Comparison of ENCODE assay signal across 19 cellular contexts in the genomic region with DNA sequence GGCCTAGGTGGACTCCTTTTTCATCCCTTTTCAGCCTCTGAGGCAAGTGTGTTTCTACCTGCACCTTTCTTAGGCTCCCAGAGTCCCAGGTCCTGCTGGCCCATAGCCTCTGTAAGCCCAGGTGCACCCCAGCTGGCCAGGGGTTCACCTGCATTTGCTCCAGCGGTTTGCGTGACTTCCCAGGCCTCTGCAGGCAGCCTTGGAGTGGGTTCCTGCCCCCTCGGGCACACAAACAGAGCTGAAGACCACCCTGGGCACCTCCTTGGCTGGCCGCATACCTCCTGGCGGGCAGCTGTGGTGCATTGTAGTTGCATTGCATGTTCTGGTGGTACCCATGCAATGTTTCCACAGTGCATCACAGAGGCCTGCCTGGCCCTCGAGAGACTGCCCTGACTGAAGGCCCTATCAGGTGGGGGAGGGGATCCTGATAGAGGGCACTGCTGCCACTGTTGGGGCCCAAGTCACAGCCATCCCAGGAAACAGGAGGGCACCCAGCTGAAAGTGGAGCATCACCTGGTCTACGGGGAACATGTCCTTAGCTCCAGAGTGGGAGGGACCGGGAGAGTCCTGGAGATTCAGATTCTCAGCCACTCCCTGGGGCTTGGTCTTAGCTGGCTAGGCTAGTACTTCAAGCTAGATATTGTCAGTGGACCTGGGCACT. TPM values are rescaled to one million over a fixed set of nuclear protein-coding genes. Genes with fewer than 3 reads are reported as not detected.
A peak's percentile ranks its signal among the peaks of the same experiment; 100 is the strongest.
DNase-seq lines count a peak whose midpoint lies in the region; ATAC-seq, FAIRE-seq and TF ChIP-seq lines count a peak whose summit lies in the region.
"Had no signal": no experiment of that assay in that cellular context is flagged by ENCODE, and none has a peak within 500 bp of the region (broad histone marks: within the 10 kb centered on the region; RNA-seq: fewer than 3 reads in every experiment).

No MANE protein-coding gene starts in this region.

- TF ChIP-seq RAD21 in GM12878 (IDR thresholded peaks at IDR 0.05; ENCODE audit: insufficient read depth, low read depth, low read length): no peak

- H3K27ac ChIP-seq in left ventricle myocardium inferior (replicated peaks) (peak overlapping the region; percentile 82), heart right ventricle (peak overlapping the region in 5 of 10 donors; percentile 39 to 79 (median 73)), GM12878 (ENCODE audit: control insufficient read depth, insufficient read depth) (no peak overlapping the region), gastrocnemius medialis (peak overlapping the region in 3 of 4 donors; percentile 13 to 80 (median 69))
- H3K27ac ChIP-seq: HL-60 had no signal

- intact Hi-C loops in left ventricle myocardium inferior (cut with micrococcal nuclease) (no loop called here), heart right ventricle (cut with DNase I) (no loop called here), GM12878 (cut with micrococcal nuclease; ENCODE audit: unreplicated experiment) (no loop called here), left colon (cut with DNase I, micrococcal nuclease) (no loop called here), gastrocnemius medialis (cut with DNase I; ENCODE audit: low total_unique reads) (no loop called here)

- H3K4me1 ChIP-seq in left ventricle myocardium inferior (peaks cover 57% of the 10 kb centered on the region), heart right ventricle (peaks cover 0 to 51% (median 24%) of the 10 kb centered on the region in 9 donors), GM12878 (ENCODE audit: control insufficient read depth, insufficient read depth, low read length) (no peaks in the 10 kb centered on the region), gastrocnemius medialis (peaks cover 25 to 31% of the 10 kb centered on the region in 2 donors)

- in situ Hi-C loops in GM12878 (cut with MboI): no loop called here
- in situ Hi-C loops in gastrocnemius medialis (cut with MboI; ENCODE audit: low sequenced_read_pairs in 4 of 4): no loop called here

- FAIRE-seq in GM12878 (lab: Jason Lieb, UNC): no peak
- FAIRE-seq: GM18507 had no signal

- CTCF ChIA-PET in GM12878 (lab: Yijun Ruan, JAX): interaction anchor here (0.6 to 1.4 kb wide), 2 partner anchors 154 to 254 kb away, joined by 3 to 6 read pairs; no protein-coding TSS in a partner anchor

- POLR2A ChIA-PET in GM12878 (lab: Charles Lee): no interaction called here

- TF ChIP-seq EP300 in GM12878 (IDR thresholded peaks at IDR 0.05; ENCODE audit: borderline replicate concordance in 1 of 2, control insufficient read depth in 1 of 2, low read depth in 2 of 2, low read length in 2 of 2): no peak

- TF ChIP-seq CTCF in left ventricle myocardium inferior (IDR thresholded peaks at IDR 0.05; ENCODE audit: borderline replicate concordance) (no peak), heart right ventricle (IDR thresholded peaks at IDR 0.05) (no peak), GM12878 (IDR thresholded peaks at IDR 0.05 in 2 of 3, conservative IDR thresholded peaks at IDR 0.05 in 1 of 3; ENCODE audit: control insufficient read depth in 2 of 3, extremely low read depth in 1 of 3, insufficient read depth in 1 of 3, low read depth in 3 of 3, low read length in 3 of 3) (no peak), gastrocnemius medialis (IDR thresholded peaks at IDR 0.05 in 4 of 5, conservative IDR thresholded peaks at IDR 0.05 in 1 of 5) (no peak)

- H3K4me2 ChIP-seq in GM12878 (ENCODE audit: control insufficient read depth, insufficient read depth): no peak overlapping the region

- TF ChIP-seq POLR2A in GM12878 (IDR thresholded peaks at IDR 0.05; ENCODE audit: low read depth, low read length) (0 out of 2 replicates have a peak, but pooled peaks have one; percentile 21), gastrocnemius medialis (IDR thresholded peaks at IDR 0.05) (no peak)

- H3K36me3 ChIP-seq in left ventricle myocardium inferior (peaks cover 71% of the 10 kb centered on the region), heart right ventricle (peaks cover 0 to 100% (median 60%) of the 10 kb centered on the region in 9 donors), GM12878 (ENCODE audit: control insufficient read depth in 2 of 2, insufficient read depth in 2 of 2, low read length in 1 of 2) (peaks cover 50 to 60% of the 10 kb centered on the region in 2 experiments; a peak in 3 of 4 replicates), gastrocnemius medialis (peaks cover 0 to 35% of the 10 kb centered on the region in 2 donors)

- no peaks in the 10 kb centered on the region for H3K27me3 ChIP-seq in left ventricle myocardium inferior (ENCODE audit: low read depth)
- H3K27me3 ChIP-seq in heart right ventricle: no peaks in the 10 kb centered on the region
- H3K27me3 ChIP-seq in GM12878 (replicated peaks in 1 of 2; ENCODE audit: control insufficient read depth in 2 of 2, insufficient read depth in 2 of 2, low read length in 1 of 2): no peaks in the 10 kb centered on the region
- H3K27me3 ChIP-seq in gastrocnemius medialis: no peaks in the 10 kb centered on the region

- no peak overlapping the region for H3K9ac ChIP-seq in GM12878 (ENCODE audit: control insufficient read depth, insufficient read depth, low read length)

- 90 to 94% methylated on average over 8 of the region's 8 CpGs for WGBS in heart right ventricle, 2 donors
- 98% methylated on average over 8 of the region's 8 CpGs for WGBS in GM12878 (ENCODE audit: insufficient coverage, insufficient replicate concordance, low lambda C conversion rate, missing lambda C conversion rate)

- H2AFZ ChIP-seq in GM12878 (ENCODE audit: control insufficient read depth, low read depth, low read length): no peak overlapping the region

- ATAC-seq in heart right ventricle (no peak), GM12878 (no peak), left colon (peak; percentile 12), gastrocnemius medialis (no peak), HG02759 (IDR thresholded peaks at IDR 0.05; ENCODE audit: unreplicated experiment) (no peak)

- DNase-seq in left ventricle myocardium inferior: no peak
- DNase-seq in heart right ventricle: no peak
- no peak for DNase-seq in GM12878 (ENCODE audit: low read depth, low spot score)
- DNase-seq in left colon: no peak
- no peak for DNase-seq in gastrocnemius medialis
- no peak for DNase-seq in NCI-H1417 treated with DMSO at 0.1 percent for 48 hours (lab: John Stamatoyannopoulos, UW)
- DNase-seq in NCI-H146 (lab: John Stamatoyannopoulos, UW): no peak
- DNase-seq: ACHN; Calu3; CD4-positive, alpha-beta T cell; DMS 273 treated with DMSO at 0.1 percent for 48 hours; HCEC 1CT; HFFc6 had no signal

- no TSS peak for BruUV-seq in GM12878 (replicated peaks; lab: Mats Ljungman, UMichigan)

- H3K79me2 ChIP-seq in GM12878 (ENCODE audit: control insufficient read depth, insufficient read depth, low read length): no peaks in the 10 kb centered on the region

- H4K20me1 ChIP-seq in GM12878 (ENCODE audit: control insufficient read depth, insufficient read depth): no peaks in the 10 kb centered on the region

- RAD21 ChIA-PET in GM12878 (lab: Charles Lee; ENCODE audit: unreplicated experiment): no interaction called here

- no peaks in the 10 kb centered on the region for H3K9me3 ChIP-seq in left ventricle myocardium inferior (replicated peaks)
- H3K9me3 ChIP-seq in heart right ventricle: no peaks in the 10 kb centered on the region
- H3K9me3 ChIP-seq in GM12878 (replicated peaks; ENCODE audit: control insufficient read depth, insufficient read depth, low read length): no peaks in the 10 kb centered on the region
- H3K9me3 ChIP-seq in gastrocnemius medialis: no peaks in the 10 kb centered on the region

- H3K4me3 ChIP-seq in left ventricle myocardium inferior (no peak overlapping the region), heart right ventricle (no peak overlapping the region), GM12878 (no peak overlapping the region), gastrocnemius medialis (no peak overlapping the region)

- SMC1A ChIA-PET in GM12878 (lab: Charles Lee; ENCODE audit: uncharacterized antibody, unreplicated experiment): interaction anchor here (0.7 to 1.1 kb wide), 3 partner anchors 38 to 204 kb away, joined by 3 to 5 read pairs (median 3); no protein-coding TSS in a partner anchor

RNA-seq across cellular contexts. Expression of a gene that starts 14.1 kb away (rescaled TPM):
- total RNA-seq in left ventricle myocardium inferior (2.2 TPM), heart right ventricle (1 to 10 TPM in 9 of 10 donors, under 1 TPM in 1; 0.78 to 4.6 (median 1.4) TPM), GM12878 (2014; rRNA removed) (3.6 and 6.8 TPM in 2 replicates), GM12878 (2014; rRNA removed; fragmentation: Illumina TruSeq; extraction: Trizol) (0.22 and 0.28 TPM in 2 replicates), GM12878 (2021) (8.6 and 10.1 TPM in 2 replicates), left colon (not detected), gastrocnemius medialis (not detected)
- polyA plus RNA-seq in heart right ventricle (1 to 10 TPM in 1 of 2 donors, under 1 TPM in 1; 0.16 to 3.5 TPM), GM12878 (2011; rRNA removed) (0.06 and 0.08 TPM in 2 replicates), GM12878 (2014; fragmentation: Illumina TruSeq; extraction: Trizol) (0.06 TPM in 1 of 2 replicates, not detected in the other), GM12878 (2014; fragmentation: Nextera tagmentation; extraction: Ambion mirVana) (under 1 TPM; 0.13 to 0.40 TPM), GM12878 (2014; rRNA removed) (5.9 and 6.5 TPM in 2 replicates), GM12878 (2016; fragmentation: Nextera tagmentation; extraction: Ambion mirVana) (under 1 TPM; 0.20 to 0.27 TPM)
- 10.3 and 11.3 TPM in 2 replicates for total RNA-seq in GM12878 (2013; cell fraction: nucleolus; rRNA removed)
- 0.26 TPM for polyA plus RNA-seq in GM12878 (2011; ENCODE audit: low read depth)
- 0.03 and 0.33 TPM in 2 replicates for polyA plus RNA-seq in GM12878 (2011; cell fraction: cytosol; rRNA removed)
- 2.4 and 3.6 TPM in 2 replicates for polyA plus RNA-seq in GM12878 (2011; cell fraction: nucleus; rRNA removed)
- 3.6 and 5.2 TPM in 2 replicates for polyA plus RNA-seq in GM12878 (2012)
- polyA minus RNA-seq in GM12878 (2011; rRNA and poly(A)+ RNA removed): not detected in 2 replicates
- polyA minus RNA-seq in GM12878 (2011; cell fraction: cytosol; rRNA and poly(A)+ RNA removed): not detected in 2 replicates
- polyA minus RNA-seq in GM12878 (2011; cell fraction: nucleus; rRNA and poly(A)+ RNA removed): 0.29 TPM in 1 of 2 replicates, not detected in the other
- total RNA-seq: A172, Calu3, Daoy, H4, HFFc6 had no signal

RNA-seq across cellular contexts. Expression of a gene that starts 25.8 kb away (rescaled TPM):
- total RNA-seq in left ventricle myocardium inferior: 0.55 TPM
- total RNA-seq in heart right ventricle: under 1 TPM; 0.24 to 0.77 (median 0.48) TPM
- polyA plus RNA-seq in heart right ventricle: under 1 TPM; 0.03 to 0.44 TPM
- total RNA-seq in GM12878 (2013; cell fraction: nucleolus; rRNA removed): 79.9 and 82.3 TPM in 2 replicates
- total RNA-seq in GM12878 (2014; rRNA removed): 35.9 and 37.6 TPM in 2 replicates
- 22.3 and 23.2 TPM in 2 replicates for total RNA-seq in GM12878 (2014; rRNA removed; fragmentation: Illumina TruSeq; extraction: Trizol)
- total RNA-seq in GM12878 (2021): 90.1 and 91.4 TPM in 2 replicates
- 30.0 TPM for polyA plus RNA-seq in GM12878 (2011; ENCODE audit: low read depth)
- polyA plus RNA-seq in GM12878 (2011; rRNA removed): 9.7 and 16.4 TPM in 2 replicates
- 18.3 and 19.9 TPM in 2 replicates for polyA plus RNA-seq in GM12878 (2011; cell fraction: cytosol; rRNA removed)
- polyA plus RNA-seq in GM12878 (2011; cell fraction: nucleus; rRNA removed): 43.6 and 44.2 TPM in 2 replicates
- 50.9 and 59.0 TPM in 2 replicates for polyA plus RNA-seq in GM12878 (2012)
- 20.6 and 26.9 TPM in 2 replicates for polyA plus RNA-seq in GM12878 (2014; fragmentation: Illumina TruSeq; extraction: Trizol)
- 1 to 10 TPM; 6.9 to 9.6 TPM for polyA plus RNA-seq in GM12878 (2014; fragmentation: Nextera tagmentation; extraction: Ambion mirVana)
- polyA plus RNA-seq in GM12878 (2014; rRNA removed): 42.3 and 43.0 TPM in 2 replicates
- 10 to 100 TPM; 26.6 to 30.4 TPM for polyA plus RNA-seq in GM12878 (2016; fragmentation: Nextera tagmentation; extraction: Ambion mirVana)
- 24.8 and 41.5 TPM in 2 replicates for polyA minus RNA-seq in GM12878 (2011; rRNA and poly(A)+ RNA removed)
- 20.1 and 23.4 TPM in 2 replicates for polyA minus RNA-seq in GM12878 (2011; cell fraction: cytosol; rRNA and poly(A)+ RNA removed)
- 12.0 and 20.7 TPM in 2 replicates for polyA minus RNA-seq in GM12878 (2011; cell fraction: nucleus; rRNA and poly(A)+ RNA removed)
- 1 to 10 TPM; 1.2 to 1.5 TPM for total RNA-seq in left colon
- total RNA-seq in gastrocnemius medialis: not detected

RNA-seq across cellular contexts. Expression of a gene that starts 46.2 kb away (rescaled TPM):
- total RNA-seq in left ventricle myocardium inferior (0.47 TPM), heart right ventricle (1 to 10 TPM in 1 of 10 donors, under 1 TPM in 5, not detected in 4; 0.34 to 3.5 (median 0.66) TPM), GM12878 (2014; rRNA removed) (145 and 158 TPM in 2 replicates), GM12878 (2014; rRNA removed; fragmentation: Illumina TruSeq; extraction: Trizol) (45.3 and 53.0 TPM in 2 replicates), GM12878 (2021) (81.6 and 84.4 TPM in 2 replicates), left colon (10 to 100 TPM in 1 of 2 donors, 1 to 10 TPM in 1; 7.5 to 16.4 TPM), gastrocnemius medialis (1 to 10 TPM in 2 of 4 donors, not detected in 2; 1.5 to 5.1 TPM)
- polyA plus RNA-seq in heart right ventricle (1 to 10 TPM; 1.0 to 1.7 TPM), GM12878 (2011; rRNA removed) (26.6 and 67.9 TPM in 2 replicates), GM12878 (2014; fragmentation: Illumina TruSeq; extraction: Trizol) (9.8 and 38.9 TPM in 2 replicates), GM12878 (2014; fragmentation: Nextera tagmentation; extraction: Ambion mirVana) (10 to 100 TPM; 36.7 to 62.3 TPM), GM12878 (2014; rRNA removed) (126 and 148 TPM in 2 replicates), GM12878 (2016; fragmentation: Nextera tagmentation; extraction: Ambion mirVana) (100 to 1,000 TPM; 177 to 212 TPM)
- total RNA-seq in GM12878 (2013; cell fraction: nucleolus; rRNA removed): 125 and 139 TPM in 2 replicates
- 21.9 TPM for polyA plus RNA-seq in GM12878 (2011; ENCODE audit: low read depth)
- 113 and 161 TPM in 2 replicates for polyA plus RNA-seq in GM12878 (2011; cell fraction: cytosol; rRNA removed)
- polyA plus RNA-seq in GM12878 (2011; cell fraction: nucleus; rRNA removed): 245 and 256 TPM in 2 replicates
- polyA plus RNA-seq in GM12878 (2012): 42.1 and 48.8 TPM in 2 replicates
- polyA minus RNA-seq in GM12878 (2011; rRNA and poly(A)+ RNA removed): 70.4 and 125 TPM in 2 replicates
- 28.6 and 42.6 TPM in 2 replicates for polyA minus RNA-seq in GM12878 (2011; cell fraction: cytosol; rRNA and poly(A)+ RNA removed)
- polyA minus RNA-seq in GM12878 (2011; cell fraction: nucleus; rRNA and poly(A)+ RNA removed): 82.8 and 123 TPM in 2 replicates

Comparison
In these comparisons a context has a peak if more than half of its experiments do, and no peak if none do; other contexts are left out.
1. RNA of a gene that starts 25.8 kb away (total RNA-seq): 22.3 to 91.4 TPM in GM12878; 1.2 to 1.5 TPM in left colon, 0.24 to 0.77 TPM in heart right ventricle, 0.55 TPM in left ventricle myocardium inferior (single experiment) and not detected in gastrocnemius medialis; every median in the first group is over 4 times any median in the second.